Comparison of ENCODE assay signal across 30 cellular contexts in the genomic region with DNA sequence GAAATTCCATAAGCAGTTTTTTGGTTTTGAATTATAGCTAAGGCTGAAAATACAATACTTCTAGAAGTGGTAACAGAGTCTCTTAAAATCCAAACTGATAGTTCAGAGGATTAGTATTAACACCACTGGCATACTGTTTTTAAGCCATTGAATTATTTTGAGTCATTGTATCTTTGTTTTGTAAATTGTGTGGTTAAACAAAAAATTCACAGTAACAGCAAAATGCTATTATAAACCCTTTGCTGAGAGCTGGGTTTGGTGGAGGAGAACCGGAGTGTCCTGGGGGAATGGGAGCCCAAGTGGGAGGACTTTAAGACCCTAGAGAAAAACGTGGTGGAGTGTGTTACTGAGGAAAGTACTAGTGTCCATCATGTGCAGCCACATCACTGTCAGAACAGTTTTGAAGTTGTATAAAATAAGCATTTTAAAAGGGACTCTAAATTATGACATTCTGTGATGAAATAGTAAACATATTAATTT.
"Had no signal": no experiment of that assay in that cellular context is flagged by ENCODE, and none has a peak within 500 bp of the region (broad histone marks: within the 10 kb centered on the region; RNA-seq: fewer than 3 reads in every experiment).

No MANE protein-coding gene starts in this region.

- H3K4me3 Mint-ChIP-seq: activated CD4-positive, alpha-beta memory T cell treated with anti-CD3 and anti-CD28 coated beads, Interleukin-2, amount 10 ng/mL, durations not matched to agents 7 days and 5 days; activated CD8-positive, alpha-beta memory T cell treated with anti-CD3 and anti-CD28 coated beads, Interleukin-2, amount 10 ng/mL, durations not matched to agents 7 days and 5 days; activated naive CD8-positive, alpha-beta T cell treated with anti-CD3 and anti-CD28 coated beads for 36 hours; activated T-cell treated with anti-CD3 and anti-CD28 coated beads, Interleukin-2, amount 50 U/mL, for 72 hours; activated T-helper 17 cell treated with anti-CD3 and anti-CD28 coated beads, Interleukin-2, amount 50 U/mL, for 72 hours had no signal

- H3K36me3 Mint-ChIP-seq: activated naive CD8-positive, alpha-beta T cell treated with anti-CD3 and anti-CD28 coated beads for 36 hours had no signal

- H3K4me1 Mint-ChIP-seq: activated CD4-positive, alpha-beta memory T cell treated with anti-CD3 and anti-CD28 coated beads, Interleukin-2, amount 10 ng/mL, durations not matched to agents 7 days and 5 days; activated CD8-positive, alpha-beta memory T cell treated with anti-CD3 and anti-CD28 coated beads, Interleukin-2, amount 10 ng/mL, durations not matched to agents 7 days and 5 days; activated naive CD8-positive, alpha-beta T cell treated with anti-CD3 and anti-CD28 coated beads for 36 hours; activated T-helper 17 cell treated with anti-CD3 and anti-CD28 coated beads, Interleukin-2, amount 50 U/mL, for 72 hours had no signal

- H3K9me3 ChIP-seq: MG63 had no signal

- H3K27ac ChIP-seq: brain microvascular endothelial cell, PC-9, WERI-Rb-1 had no signal

- ATAC-seq: activated CD8-positive, alpha-beta memory T cell treated with anti-CD3 and anti-CD28 coated beads, Interleukin-2, amount 10 ng/mL, durations not matched to agents 7 days and 5 days; activated T-cell treated with anti-CD3 and anti-CD28 coated beads, Interleukin-2, amount 50 U/mL, for 72 hours; activated T-helper 17 cell treated with anti-CD3 and anti-CD28 coated beads, Interleukin-2, amount 50 U/mL, for 72 hours had no signal

- DNase-seq: activated CD4-positive, alpha-beta memory T cell treated with anti-CD3 and anti-CD28 coated beads, Interleukin-2, amount 10 ng/mL, durations not matched to agents 7 days and 5 days; activated CD4-positive, alpha-beta T cell treated with anti-CD3 and anti-CD28 coated beads for 1 hour; activated CD4-positive, alpha-beta T cell treated with anti-CD3 and anti-CD28 coated beads for 48 hours; activated CD4-positive, CD25-positive, alpha-beta regulatory T cell; activated CD8-positive, alpha-beta memory T cell treated with anti-CD3 and anti-CD28 coated beads for 24 hours; activated CD8-positive, alpha-beta memory T cell treated with anti-CD3 and anti-CD28 coated beads, Interleukin-2, amount 10 ng/mL, durations not matched to agents 7 days and 5 days; activated CD8-positive, alpha-beta memory T cell treated with anti-CD3 and anti-CD28 coated beads, Interleukin-2, amount 50 U/mL, for 48 hours; activated effector memory CD4-positive, alpha-beta T cell treated with anti-CD3 and anti-CD28 coated beads, Interleukin-2, amount 50 U/mL, for 16 hours; activated naive CD4-positive, alpha-beta T cell; activated naive CD4-positive, alpha-beta T cell treated with anti-CD3 and anti-CD28 coated beads, Interleukin-2, amount 50 U/mL, for 16 hours; activated naive CD8-positive, alpha-beta T cell treated with anti-CD3 and anti-CD28 coated beads for 36 hours; activated T-cell treated with anti-CD3 and anti-CD28 coated beads, Interleukin-2, amount 50 U/mL, for 72 hours; amniotic stem cell; aorta; brain microvascular endothelial cell; central memory CD4-positive, alpha-beta T cell; Kasumi-1; MG63; NCI-H1048; NCI-H1105 treated with DMSO at 0.1 percent for 48 hours; NCI-H1436; NCI-H1694 treated with DMSO at 0.1 percent for 48 hours; NCI-H2029; NCI-H345; NCI-H524 treated with DMSO at 0.1 percent for 48 hours; PC-9; Right ventricle myocardium superior; T1000; WERI-Rb-1 had no signal

- H3K27me3 ChIP-seq: brain microvascular endothelial cell, MG63 had no signal

- H3K27ac Mint-ChIP-seq: activated CD4-positive, alpha-beta memory T cell treated with anti-CD3 and anti-CD28 coated beads, Interleukin-2, amount 10 ng/mL, durations not matched to agents 7 days and 5 days; activated CD8-positive, alpha-beta memory T cell treated with anti-CD3 and anti-CD28 coated beads, Interleukin-2, amount 10 ng/mL, durations not matched to agents 7 days and 5 days; activated naive CD8-positive, alpha-beta T cell treated with anti-CD3 and anti-CD28 coated beads for 36 hours; activated T-cell treated with anti-CD3 and anti-CD28 coated beads, Interleukin-2, amount 50 U/mL, for 72 hours; activated T-helper 17 cell treated with anti-CD3 and anti-CD28 coated beads, Interleukin-2, amount 50 U/mL, for 72 hours had no signal

- H2AFZ ChIP-seq: PC-9 had no signal

- H3K4me2 ChIP-seq: PC-9 had no signal

- H3K4me3 ChIP-seq: MG63, PC-9 had no signal

- H3K36me3 ChIP-seq: brain microvascular endothelial cell, MG63, WERI-Rb-1 had no signal

- H3K27me3 Mint-ChIP-seq: activated CD4-positive, alpha-beta memory T cell treated with anti-CD3 and anti-CD28 coated beads, Interleukin-2, amount 10 ng/mL, durations not matched to agents 7 days and 5 days; activated CD8-positive, alpha-beta memory T cell treated with anti-CD3 and anti-CD28 coated beads, Interleukin-2, amount 10 ng/mL, durations not matched to agents 7 days and 5 days; activated naive CD8-positive, alpha-beta T cell treated with anti-CD3 and anti-CD28 coated beads for 36 hours; activated T-helper 17 cell treated with anti-CD3 and anti-CD28 coated beads, Interleukin-2, amount 50 U/mL, for 72 hours had no signal

- H3K9me3 Mint-ChIP-seq: activated CD4-positive, alpha-beta memory T cell treated with anti-CD3 and anti-CD28 coated beads, Interleukin-2, amount 10 ng/mL, durations not matched to agents 7 days and 5 days; activated naive CD8-positive, alpha-beta T cell treated with anti-CD3 and anti-CD28 coated beads for 36 hours; activated T-cell treated with anti-CD3 and anti-CD28 coated beads, Interleukin-2, amount 50 U/mL, for 72 hours; activated T-helper 17 cell treated with anti-CD3 and anti-CD28 coated beads, Interleukin-2, amount 50 U/mL, for 72 hours had no signal
